In genomic region chr7:54743580-54743979, GRCh38 we compare ENCODE assay signal across 1 cellular context.
TF ChIP-seq lines count a peak whose summit lies in the region.

No MANE protein-coding gene starts in this region.

TF ChIP-seq in K562, 482 proteins besides CTCF, POLR2A, EP300 and RAD21 (continued from another document and continues in another):
- TF ChIP-seq, protein P1, sequence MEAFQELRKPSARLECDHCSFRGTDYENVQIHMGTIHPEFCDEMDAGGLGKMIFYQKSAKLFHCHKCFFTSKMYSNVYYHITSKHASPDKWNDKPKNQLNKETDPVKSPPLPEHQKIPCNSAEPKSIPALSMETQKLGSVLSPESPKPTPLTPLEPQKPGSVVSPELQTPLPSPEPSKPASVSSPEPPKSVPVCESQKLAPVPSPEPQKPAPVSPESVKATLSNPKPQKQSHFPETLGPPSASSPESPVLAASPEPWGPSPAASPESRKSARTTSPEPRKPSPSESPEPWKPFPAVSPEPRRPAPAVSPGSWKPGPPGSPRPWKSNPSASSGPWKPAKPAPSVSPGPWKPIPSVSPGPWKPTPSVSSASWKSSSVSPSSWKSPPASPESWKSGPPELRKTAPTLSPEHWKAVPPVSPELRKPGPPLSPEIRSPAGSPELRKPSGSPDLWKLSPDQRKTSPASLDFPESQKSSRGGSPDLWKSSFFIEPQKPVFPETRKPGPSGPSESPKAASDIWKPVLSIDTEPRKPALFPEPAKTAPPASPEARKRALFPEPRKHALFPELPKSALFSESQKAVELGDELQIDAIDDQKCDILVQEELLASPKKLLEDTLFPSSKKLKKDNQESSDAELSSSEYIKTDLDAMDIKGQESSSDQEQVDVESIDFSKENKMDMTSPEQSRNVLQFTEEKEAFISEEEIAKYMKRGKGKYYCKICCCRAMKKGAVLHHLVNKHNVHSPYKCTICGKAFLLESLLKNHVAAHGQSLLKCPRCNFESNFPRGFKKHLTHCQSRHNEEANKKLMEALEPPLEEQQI (IDR thresholded peaks at IDR 0.05), result no peak
- TF ChIP-seq DMBX1 (CRISPR knock-in tag; IDR thresholded peaks at IDR 0.05; ENCODE audit: borderline replicate concordance) (peak; percentile 87), ZNF644 (tag; IDR thresholded peaks at IDR 0.05; ENCODE audit: low read depth) (peak; percentile 84), CBX3 (IDR thresholded peaks at IDR 0.05; ENCODE audit: borderline replicate concordance in 1 of 2, low read length in 2 of 2) (no peak), SMARCC2 (IDR thresholded peaks at IDR 0.05; ENCODE audit: low read depth) (no peak), RBM17 (IDR thresholded peaks at IDR 0.05; ENCODE audit: borderline replicate concordance, low read depth, low read length) (no peak), DPF2 (IDR thresholded peaks at IDR 0.05) (peak; percentile 39; the same call in 1 of the 2 replicates), DDX20 (tag; IDR thresholded peaks at IDR 0.05; ENCODE audit: low read depth) (0 out of 2 replicates have a peak, but pooled peaks have one; percentile 56), PTTG1 (tag; IDR thresholded peaks at IDR 0.05; ENCODE audit: low read depth) (peak; percentile 53; the same call in 1 of the 2 replicates), ZBTB11 (CRISPR knock-in tag; IDR thresholded peaks at IDR 0.05) (peak in 1 of 3 experiments; percentile 50; a peak in 1 of 6 replicates), ZBTB5 (IDR thresholded peaks at IDR 0.05) (no peak), ZNF311 (CRISPR knock-in tag; IDR thresholded peaks at IDR 0.05) (peak; percentile 94), THRAP3 (IDR thresholded peaks at IDR 0.05; ENCODE audit: borderline replicate concordance) (no peak), NCOR1 (IDR thresholded peaks at IDR 0.05) (peak; percentile 67), SETDB1 (IDR thresholded peaks at IDR 0.05; ENCODE audit: low read length) (no peak), KDM4B (IDR thresholded peaks at IDR 0.05; ENCODE audit: borderline replicate concordance in 2 of 2, low read depth in 1 of 2) (no peak), GATAD2B (IDR thresholded peaks at IDR 0.05; ENCODE audit: borderline replicate concordance) (no peak), CBX5 (IDR thresholded peaks at IDR 0.05; ENCODE audit: borderline replicate concordance, low read depth) (no peak), CBX1 (IDR thresholded peaks at IDR 0.05; ENCODE audit: low read depth) (no peak), NONO (IDR thresholded peaks at IDR 0.05; ENCODE audit: low read depth in 2 of 2, low read length in 1 of 2) (no peak), ZNF551 (CRISPR knock-in tag; IDR thresholded peaks at IDR 0.05) (no peak), ATF2 (CRISPR knock-in tag; IDR thresholded peaks at IDR 0.05) (no peak), PATZ1 (CRISPR knock-in tag; IDR thresholded peaks at IDR 0.05; ENCODE audit: borderline replicate concordance) (no peak), NR2C1 (IDR thresholded peaks at IDR 0.05) (no peak), NR2C1 (tag; IDR thresholded peaks at IDR 0.05) (peak; percentile 81), RBBP5 (IDR thresholded peaks at IDR 0.05; ENCODE audit: borderline replicate concordance, insufficient read depth, low read length, poor library complexity, severe bottlenecking) (no peak), PYGO2 (tag; IDR thresholded peaks at IDR 0.05) (no peak), ZBTB34 (CRISPR knock-in tag; IDR thresholded peaks at IDR 0.05) (no peak), ZFP30 (CRISPR knock-in tag; IDR thresholded peaks at IDR 0.05; ENCODE audit: borderline replicate concordance) (no peak), BCOR (IDR thresholded peaks at IDR 0.05) (no peak), ZNF3 (CRISPR knock-in tag; IDR thresholded peaks at IDR 0.05) (no peak), ADNP (tag; IDR thresholded peaks at IDR 0.05) (no peak), ZNF41 (CRISPR knock-in tag; conservative IDR thresholded peaks at IDR 0.05) (peak; percentile 81)
- TF ChIP-seq, protein P2, sequence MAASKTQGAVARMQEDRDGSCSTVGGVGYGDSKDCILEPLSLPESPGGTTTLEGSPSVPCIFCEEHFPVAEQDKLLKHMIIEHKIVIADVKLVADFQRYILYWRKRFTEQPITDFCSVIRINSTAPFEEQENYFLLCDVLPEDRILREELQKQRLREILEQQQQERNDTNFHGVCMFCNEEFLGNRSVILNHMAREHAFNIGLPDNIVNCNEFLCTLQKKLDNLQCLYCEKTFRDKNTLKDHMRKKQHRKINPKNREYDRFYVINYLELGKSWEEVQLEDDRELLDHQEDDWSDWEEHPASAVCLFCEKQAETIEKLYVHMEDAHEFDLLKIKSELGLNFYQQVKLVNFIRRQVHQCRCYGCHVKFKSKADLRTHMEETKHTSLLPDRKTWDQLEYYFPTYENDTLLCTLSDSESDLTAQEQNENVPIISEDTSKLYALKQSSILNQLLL (CRISPR knock-in tag; IDR thresholded peaks at IDR 0.05; ENCODE audit: borderline replicate concordance), result no peak
- TF ChIP-seq, protein P3, sequence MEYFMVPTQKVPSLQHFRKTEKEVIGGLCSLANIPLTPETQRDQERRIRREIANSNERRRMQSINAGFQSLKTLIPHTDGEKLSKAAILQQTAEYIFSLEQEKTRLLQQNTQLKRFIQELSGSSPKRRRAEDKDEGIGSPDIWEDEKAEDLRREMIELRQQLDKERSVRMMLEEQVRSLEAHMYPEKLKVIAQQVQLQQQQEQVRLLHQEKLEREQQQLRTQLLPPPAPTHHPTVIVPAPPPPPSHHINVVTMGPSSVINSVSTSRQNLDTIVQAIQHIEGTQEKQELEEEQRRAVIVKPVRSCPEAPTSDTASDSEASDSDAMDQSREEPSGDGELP (CRISPR knock-in tag; IDR thresholded peaks at IDR 0.05; ENCODE audit: borderline replicate concordance), result peak; percentile 65; the same call in 1 of the 2 replicates
- TF ChIP-seq, protein P4, sequence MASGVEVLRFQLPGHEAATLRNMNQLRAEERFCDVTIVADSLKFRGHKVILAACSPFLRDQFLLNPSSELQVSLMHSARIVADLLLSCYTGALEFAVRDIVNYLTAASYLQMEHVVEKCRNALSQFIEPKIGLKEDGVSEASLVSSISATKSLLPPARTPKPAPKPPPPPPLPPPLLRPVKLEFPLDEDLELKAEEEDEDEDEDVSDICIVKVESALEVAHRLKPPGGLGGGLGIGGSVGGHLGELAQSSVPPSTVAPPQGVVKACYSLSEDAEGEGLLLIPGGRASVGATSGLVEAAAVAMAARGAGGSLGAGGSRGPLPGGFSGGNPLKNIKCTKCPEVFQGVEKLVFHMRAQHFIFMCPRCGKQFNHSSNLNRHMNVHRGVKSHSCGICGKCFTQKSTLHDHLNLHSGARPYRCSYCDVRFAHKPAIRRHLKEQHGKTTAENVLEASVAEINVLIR (CRISPR knock-in tag; IDR thresholded peaks at IDR 0.05), result peak; percentile 55
- TF ChIP-seq, protein P5, sequence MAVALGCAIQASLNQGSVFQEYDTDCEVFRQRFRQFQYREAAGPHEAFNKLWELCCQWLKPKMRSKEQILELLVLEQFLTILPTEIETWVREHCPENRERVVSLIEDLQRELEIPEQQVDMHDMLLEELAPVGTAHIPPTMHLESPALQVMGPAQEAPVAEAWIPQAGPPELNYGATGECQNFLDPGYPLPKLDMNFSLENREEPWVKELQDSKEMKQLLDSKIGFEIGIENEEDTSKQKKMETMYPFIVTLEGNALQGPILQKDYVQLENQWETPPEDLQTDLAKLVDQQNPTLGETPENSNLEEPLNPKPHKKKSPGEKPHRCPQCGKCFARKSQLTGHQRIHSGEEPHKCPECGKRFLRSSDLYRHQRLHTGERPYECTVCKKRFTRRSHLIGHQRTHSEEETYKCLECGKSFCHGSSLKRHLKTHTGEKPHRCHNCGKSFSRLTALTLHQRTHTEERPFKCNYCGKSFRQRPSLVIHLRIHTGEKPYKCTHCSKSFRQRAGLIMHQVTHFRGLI (CRISPR knock-in tag; IDR thresholded peaks at IDR 0.05), result peak; percentile 48; the same call in 1 of the 2 replicates
